Comparison of ENCODE assay signal across 1 cellular context in the genomic region with DNA sequence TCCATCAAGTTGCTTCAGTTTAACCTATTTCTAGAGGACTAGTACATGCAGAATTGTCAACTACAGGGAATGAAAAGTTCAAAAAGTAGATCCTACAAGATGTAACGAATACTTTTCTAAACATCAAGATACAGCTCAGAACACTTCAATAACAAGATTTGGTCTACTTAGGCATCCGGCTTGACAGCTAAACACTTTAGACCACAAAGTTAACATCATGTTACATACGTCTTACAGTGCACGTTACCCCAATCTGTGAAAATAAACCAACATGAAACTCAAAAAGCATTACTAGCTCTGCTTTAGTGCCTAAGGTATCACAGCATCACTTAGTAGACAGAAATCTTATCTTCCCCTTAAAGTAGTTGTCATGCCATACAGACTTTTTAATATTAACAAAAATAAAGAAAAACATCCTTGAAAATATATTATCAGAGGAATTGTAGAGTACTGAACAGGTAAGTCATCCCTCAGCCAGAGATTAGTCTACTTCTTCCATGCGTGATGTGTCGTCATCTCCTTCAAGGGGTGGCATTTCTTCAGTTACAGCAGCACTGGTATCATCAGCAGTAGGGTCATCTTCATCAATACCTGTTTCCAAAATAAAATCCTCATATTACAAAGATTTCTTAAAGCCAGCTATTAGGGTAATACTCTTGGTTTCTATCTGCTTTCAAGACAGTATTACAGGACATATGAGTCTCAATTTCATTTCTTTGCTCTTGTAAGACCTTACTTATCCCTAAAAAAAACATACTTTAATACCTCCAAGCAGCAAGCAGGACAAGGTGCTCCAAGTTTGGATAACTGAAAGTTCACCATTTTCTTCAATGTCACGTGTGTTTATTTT.
TF ChIP-seq lines count a peak whose summit lies in the region.

No MANE protein-coding gene starts in this region.

TF ChIP-seq in HCT116, 20 proteins besides CTCF, POLR2A, EP300 and RAD21 (continued from another document):
- TF ChIP-seq, protein P1, sequence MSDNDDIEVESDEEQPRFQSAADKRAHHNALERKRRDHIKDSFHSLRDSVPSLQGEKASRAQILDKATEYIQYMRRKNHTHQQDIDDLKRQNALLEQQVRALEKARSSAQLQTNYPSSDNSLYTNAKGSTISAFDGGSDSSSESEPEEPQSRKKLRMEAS (IDR thresholded peaks at IDR 0.05), result no peak
- TF ChIP-seq ZFX (IDR thresholded peaks at IDR 0.05), result no peak
- no peak for TF ChIP-seq ZNF274 (IDR thresholded peaks at IDR 0.05; ENCODE audit: low read depth, low read length)
- no peak for TF ChIP-seq TCF7L2 (IDR thresholded peaks at IDR 0.05; ENCODE audit: borderline replicate concordance, extremely low read depth, insufficient read depth, insufficient read length)
- TF ChIP-seq, protein P2, sequence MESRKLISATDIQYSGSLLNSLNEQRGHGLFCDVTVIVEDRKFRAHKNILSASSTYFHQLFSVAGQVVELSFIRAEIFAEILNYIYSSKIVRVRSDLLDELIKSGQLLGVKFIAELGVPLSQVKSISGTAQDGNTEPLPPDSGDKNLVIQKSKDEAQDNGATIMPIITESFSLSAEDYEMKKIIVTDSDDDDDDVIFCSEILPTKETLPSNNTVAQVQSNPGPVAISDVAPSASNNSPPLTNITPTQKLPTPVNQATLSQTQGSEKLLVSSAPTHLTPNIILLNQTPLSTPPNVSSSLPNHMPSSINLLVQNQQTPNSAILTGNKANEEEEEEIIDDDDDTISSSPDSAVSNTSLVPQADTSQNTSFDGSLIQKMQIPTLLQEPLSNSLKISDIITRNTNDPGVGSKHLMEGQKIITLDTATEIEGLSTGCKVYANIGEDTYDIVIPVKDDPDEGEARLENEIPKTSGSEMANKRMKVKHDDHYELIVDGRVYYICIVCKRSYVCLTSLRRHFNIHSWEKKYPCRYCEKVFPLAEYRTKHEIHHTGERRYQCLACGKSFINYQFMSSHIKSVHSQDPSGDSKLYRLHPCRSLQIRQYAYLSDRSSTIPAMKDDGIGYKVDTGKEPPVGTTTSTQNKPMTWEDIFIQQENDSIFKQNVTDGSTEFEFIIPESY (IDR thresholded peaks at IDR 0.05; ENCODE audit: extremely low read depth, insufficient replicate concordance, low read length), result no peak
- no peak for TF ChIP-seq SIN3A (IDR thresholded peaks at IDR 0.05; ENCODE audit: low read depth)
- TF ChIP-seq EZH2 (IDR thresholded peaks at IDR 0.05), result no peak
- TF ChIP-seq SRF (IDR thresholded peaks at IDR 0.05; ENCODE audit: low read depth), result no peak
- no peak for TF ChIP-seq SP1 (IDR thresholded peaks at IDR 0.05; ENCODE audit: low read depth)
- no peak for TF ChIP-seq POLR2AphosphoS5 (IDR thresholded peaks at IDR 0.05; ENCODE audit: low read depth, low read length)
- no peak for TF ChIP-seq JUND (IDR thresholded peaks at IDR 0.05)
